In the genomic region with DNA sequence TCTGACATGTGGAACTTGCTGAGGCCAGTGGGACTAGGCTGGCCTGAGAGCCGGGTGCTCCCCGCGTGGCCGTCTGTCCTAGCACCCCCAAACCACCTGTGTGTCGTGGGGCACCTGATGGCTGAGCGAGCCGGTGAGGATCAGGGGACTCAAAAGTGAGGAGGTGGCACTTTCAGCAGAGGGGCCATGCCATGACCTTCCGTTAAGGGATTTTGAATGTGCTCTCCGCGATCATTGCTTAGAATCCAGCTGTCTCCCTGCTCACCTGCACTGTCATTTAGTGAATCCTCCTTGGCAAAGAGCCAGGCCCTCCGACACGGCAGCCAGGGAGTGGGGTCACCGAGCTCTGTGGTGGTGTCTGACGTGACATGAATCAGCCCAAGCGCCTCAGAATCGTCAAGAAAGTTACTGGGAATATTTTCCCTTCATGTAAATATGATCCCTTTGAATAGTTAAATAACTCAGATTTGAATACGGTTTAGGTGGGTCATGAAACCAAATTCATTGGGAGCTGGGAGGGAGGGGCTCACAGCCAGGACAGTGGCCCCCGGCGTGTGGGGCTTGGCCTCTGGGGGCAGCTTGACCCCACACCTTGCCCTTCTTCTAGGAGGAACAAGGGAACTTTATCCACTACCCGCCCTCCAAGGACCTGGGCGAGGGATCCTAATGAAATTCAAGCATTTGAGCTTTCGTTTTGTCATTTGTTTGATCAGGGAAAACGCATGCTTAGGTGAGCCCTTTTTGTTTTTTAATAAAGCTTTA, we compare ENCODE assay signal across 8 cellular contexts. TPM values are rescaled to one million over a fixed set of nuclear protein-coding genes. Genes with fewer than 3 reads are reported as not detected.
DNase-seq lines count a peak whose midpoint lies in the region; ATAC-seq and TF ChIP-seq lines count a peak whose summit lies in the region.

No MANE protein-coding gene starts in this region.

- H3K36me3 Mint-ChIP-seq in central memory CD8-positive, alpha-beta T cell (ENCODE audit: insufficient read depth): peaks cover 24% of the 10 kb centered on the region
- H3K36me3 Mint-ChIP-seq in osteocyte (ENCODE audit: unreplicated experiment) (no peaks in the 10 kb centered on the region), Calu3 (ENCODE audit: insufficient read depth, unreplicated experiment) (peaks cover 19% of the 10 kb centered on the region)

- H3K36me3 ChIP-seq in DOHH2 (ENCODE audit: control insufficient read depth, low read length) (peaks cover 13% of the 10 kb centered on the region), PC-3 (ENCODE audit: low read depth, low read length) (no peaks in the 10 kb centered on the region), skeletal muscle tissue (ENCODE audit: control insufficient read depth in 3 of 3, insufficient read depth in 3 of 3, low read length in 3 of 3) (peaks cover 0 to 6% (median 2%) of the 10 kb centered on the region in 3 donors)

- TF ChIP-seq CTCF in DOHH2 (IDR thresholded peaks at IDR 0.05; ENCODE audit: low read depth, low read length, poor library complexity, severe bottlenecking) (no peak), PC-3 (conservative IDR thresholded peaks at IDR 0.05; ENCODE audit: low read depth, low read length) (no peak), osteocyte (IDR thresholded peaks at IDR 0.05) (no peak), Calu3 (IDR thresholded peaks at IDR 0.05; ENCODE audit: unreplicated experiment) (no peak)

- intact Hi-C loops in PC-3 (cut with micrococcal nuclease) (no loop called here), Calu3 (cut with micrococcal nuclease; ENCODE audit: unreplicated experiment) (no loop called here)

- POLR2A ChIA-PET in PC-3 (lab: Charles Lee; ENCODE audit: unreplicated experiment): no interaction called here

- DNase-seq in PC-3 (no peak), osteocyte (ENCODE audit: extremely low spot score, unreplicated experiment) (no peak), globus pallidus (ENCODE audit: low spot score) (no peak), Calu3 (no peak)
- DNase-seq in central memory CD8-positive, alpha-beta T cell (ENCODE audit: low spot score in 2 of 2): no peak

- H3K79me2 ChIP-seq in DOHH2 (ENCODE audit: control insufficient read depth, low read length) (peaks cover 94% of the 10 kb centered on the region), PC-3 (ENCODE audit: low read length) (peaks cover 10% of the 10 kb centered on the region)

- H3F3A ChIP-seq in DOHH2 (ENCODE audit: control insufficient read depth, insufficient read depth) (peaks cover 6% of the 10 kb centered on the region), PC-3 (ENCODE audit: low read length, unreplicated experiment) (no peaks in the 10 kb centered on the region)

- no peaks in the 10 kb centered on the region for H3K9me2 ChIP-seq in DOHH2 (replicated peaks; ENCODE audit: control insufficient read depth, low read length)
- no peaks in the 10 kb centered on the region for H3K9me2 ChIP-seq in PC-3 (replicated peaks; ENCODE audit: low read length)

- H3K4me1 ChIP-seq in DOHH2 (ENCODE audit: control insufficient read depth, low read length): peaks cover 59% of the 10 kb centered on the region
- peaks cover 28% of the 10 kb centered on the region for H3K4me1 ChIP-seq in PC-3 (ENCODE audit: insufficient read depth, low read length)
- peaks cover 49 to 58% (median 50%) of the 10 kb centered on the region in 3 donors for H3K4me1 ChIP-seq in skeletal muscle tissue (ENCODE audit: control insufficient read depth in 3 of 3, insufficient read depth in 3 of 3, low read length in 3 of 3)

- CTCF ChIA-PET in PC-3 (lab: Charles Lee): no interaction called here
- CTCF ChIA-PET in Calu3 (lab: Charles Lee): no interaction called here

- peak overlapping the region; percentile 71 for H3K4me2 ChIP-seq in DOHH2 (ENCODE audit: low read length)
- peak overlapping the region; percentile 80 for H3K4me2 ChIP-seq in PC-3 (ENCODE audit: low read length)

- H3K4me1 Mint-ChIP-seq in central memory CD8-positive, alpha-beta T cell: peaks cover 43% of the 10 kb centered on the region
- H3K4me1 Mint-ChIP-seq in osteocyte (ENCODE audit: unreplicated experiment) (peaks cover 30% of the 10 kb centered on the region), Calu3 (ENCODE audit: low read depth, unreplicated experiment) (no peaks in the 10 kb centered on the region)

- H3K27me3 ChIP-seq in DOHH2 (ENCODE audit: control insufficient read depth, low read length): no peaks in the 10 kb centered on the region
- H3K27me3 ChIP-seq in PC-3 (ENCODE audit: low read length): no peaks in the 10 kb centered on the region
- no peaks in the 10 kb centered on the region for H3K27me3 ChIP-seq in skeletal muscle tissue (ENCODE audit: control insufficient read depth in 3 of 3, insufficient read depth in 3 of 3, low read length in 3 of 3)

- H3K27ac Mint-ChIP-seq in central memory CD8-positive, alpha-beta T cell (ENCODE audit: low read depth): peak overlapping the region; percentile 99
- no peak overlapping the region for H3K27ac Mint-ChIP-seq in osteocyte (ENCODE audit: unreplicated experiment)
- H3K27ac Mint-ChIP-seq in Calu3 (ENCODE audit: unreplicated experiment): no peak overlapping the region

- ATAC-seq in PC-3: no peak
- ATAC-seq in central memory CD8-positive, alpha-beta T cell (replicated peaks; ENCODE audit: extremely low read depth, poor library complexity, severe bottlenecking): no peak
- ATAC-seq in HG02970 (IDR thresholded peaks at IDR 0.05; ENCODE audit: low FRiP score, unreplicated experiment): no peak

- no peaks in the 10 kb centered on the region for H4K20me1 ChIP-seq in DOHH2 (ENCODE audit: control insufficient read depth, insufficient read depth, low read depth, low read length)
- no peaks in the 10 kb centered on the region for H4K20me1 ChIP-seq in PC-3 (ENCODE audit: low read length)

- no peaks in the 10 kb centered on the region for H3K9me3 ChIP-seq in DOHH2 (ENCODE audit: control insufficient read depth, insufficient read depth, low read length)
- no peaks in the 10 kb centered on the region for H3K9me3 ChIP-seq in PC-3 (ENCODE audit: low read length)
- no peaks in the 10 kb centered on the region for H3K9me3 ChIP-seq in skeletal muscle tissue (ENCODE audit: control insufficient read depth in 3 of 3, low read length in 3 of 3)

- H3K4me3 Mint-ChIP-seq in central memory CD8-positive, alpha-beta T cell: peak overlapping the region; percentile 80
- H3K4me3 Mint-ChIP-seq in osteocyte (ENCODE audit: unreplicated experiment) (no peak overlapping the region), Calu3 (ENCODE audit: low read depth, unreplicated experiment) (no peak overlapping the region)

- BruUV-seq in PC-3 (replicated peaks; lab: Mats Ljungman, UMichigan): no TSS peak
- BruUV-seq in Calu3 (replicated peaks; lab: Mats Ljungman, UMichigan): no TSS peak

- peak overlapping the region; percentile 62; the same call in 1 of the 2 replicates for H2AFZ ChIP-seq in PC-3 (ENCODE audit: low read length)

- no peaks in the 10 kb centered on the region for H3K27me3 Mint-ChIP-seq in central memory CD8-positive, alpha-beta T cell
- H3K27me3 Mint-ChIP-seq in osteocyte (ENCODE audit: unreplicated experiment): no peaks in the 10 kb centered on the region
- no peaks in the 10 kb centered on the region for H3K27me3 Mint-ChIP-seq in Calu3 (ENCODE audit: unreplicated experiment)

- H3K4me3 ChIP-seq in DOHH2 (ENCODE audit: low read length) (peak overlapping the region; percentile 58), PC-3 (ENCODE audit: low read length) (peak overlapping the region; percentile 55), skeletal muscle tissue (ENCODE audit: low read length in 3 of 3) (peak overlapping the region; percentile 41 to 63 (median 55))

- H3K9me3 Mint-ChIP-seq in central memory CD8-positive, alpha-beta T cell: no peaks in the 10 kb centered on the region
- H3K9me3 Mint-ChIP-seq in osteocyte (ENCODE audit: unreplicated experiment) (no peaks in the 10 kb centered on the region), Calu3 (ENCODE audit: low read depth, unreplicated experiment) (no peaks in the 10 kb centered on the region)

- H3K27ac ChIP-seq in DOHH2 (ENCODE audit: low read depth, low read length) (peak overlapping the region; percentile 76), PC-3 (ENCODE audit: low read length) (no peak overlapping the region), skeletal muscle tissue (ENCODE audit: low read depth, low read length) (peak overlapping the region; percentile 82)

- no peak overlapping the region for H3K9ac ChIP-seq in PC-3 (ENCODE audit: low read length)
- peak overlapping the region in 2 of 3 donors; percentile 69 to 84 for H3K9ac ChIP-seq in skeletal muscle tissue (ENCODE audit: low read depth in 1 of 3, low read length in 3 of 3)

RNA-seq across cellular contexts. Expression of gene NFATC1, which starts 9.5 kb away (rescaled TPM):
- total RNA-seq in PC-3 (2014; rRNA removed) (5.9 and 9.8 TPM in 2 replicates), skeletal muscle tissue (10.4 TPM), osteocyte (5.9 and 8.1 TPM in 2 replicates), Calu3 (2022) (2.8 and 5.9 TPM in 2 replicates)
